ENCODE assay signal across 8 cellular contexts in genomic region chr4:75940692-75941253, GRCh38. TPM values are rescaled to one million over a fixed set of nuclear protein-coding genes. Genes with fewer than 3 reads are reported as not detected.
DNase-seq lines count a peak whose midpoint lies in the region; ATAC-seq, FAIRE-seq and TF ChIP-seq lines count a peak whose summit lies in the region.

NAAA (minus strand) TSS chr4:75941013; CDS start chr4:75940949, 64 bp downstream.

- H3K9me3 ChIP-seq in CD8-positive, alpha-beta memory T cell (ENCODE audit: low read length): no peaks in the 10 kb centered on the region

- FAIRE-seq in RCC 7860 (lab: Jason Lieb, UNC): no peak

- peak; percentile 67 to 86 (median 78) for DNase-seq in CD8-positive, alpha-beta memory T cell
- peak; percentile 65 for DNase-seq in RCC 7860 (ENCODE audit: low spot score)
- peak; percentile 16 for DNase-seq in fibroblast of peridontal ligament (ENCODE audit: extremely low read depth)
- peak; percentile 79 for DNase-seq in nephron progenitor cell
- peak; percentile 84 to 85 for DNase-seq in stimulated activated naive CD8-positive, alpha-beta T cell treated with anti-CD3 and anti-CD28 coated beads, Interleukin-15, amount 100 ng/mL, for 72 hours

- POLR2A ChIA-PET in CD8-positive, alpha-beta memory T cell (lab: Charles Lee): interaction anchor here (0.7 to 2.2 kb wide), 10 partner anchors 12 to 1922 kb away, joined by 3 to 15 read pairs (median 6); partner anchors contain the start of genes MRPL1, RCHY1, SCARB2 and SDAD1

- peak within 1 kb of the TSS; percentile 95 to 99 (median 99) for H3K4me3 Mint-ChIP-seq in CD8-positive, alpha-beta memory T cell
- peak within 1 kb of the TSS; percentile 90 for H3K4me3 Mint-ChIP-seq in activated T-helper 17 cell treated with anti-CD3 and anti-CD28 coated beads, Interleukin-2, amount 50 U/mL, for 72 hours
- peak within 1 kb of the TSS; percentile 89 for H3K4me3 Mint-ChIP-seq in nephron progenitor cell
- peak within 1 kb of the TSS; percentile 93 to 97 for H3K4me3 Mint-ChIP-seq in stimulated activated naive CD8-positive, alpha-beta T cell treated with anti-CD3 and anti-CD28 coated beads, Interleukin-15, amount 100 ng/mL, for 72 hours

- no peaks in the 10 kb centered on the region for H3K9me3 Mint-ChIP-seq in CD8-positive, alpha-beta memory T cell
- no peaks in the 10 kb centered on the region for H3K9me3 Mint-ChIP-seq in activated T-helper 17 cell treated with anti-CD3 and anti-CD28 coated beads, Interleukin-2, amount 50 U/mL, for 72 hours
- H3K9me3 Mint-ChIP-seq in nephron progenitor cell: no peaks in the 10 kb centered on the region
- no peaks in the 10 kb centered on the region for H3K9me3 Mint-ChIP-seq in stimulated activated naive CD8-positive, alpha-beta T cell treated with anti-CD3 and anti-CD28 coated beads, Interleukin-15, amount 100 ng/mL, for 72 hours

- H3K27ac Mint-ChIP-seq in CD8-positive, alpha-beta memory T cell: peak within 1 kb of the TSS; percentile 92 to 98 (median 96)
- H3K27ac Mint-ChIP-seq in activated T-helper 17 cell treated with anti-CD3 and anti-CD28 coated beads, Interleukin-2, amount 50 U/mL, for 72 hours: peak within 1 kb of the TSS; percentile 89
- no peak within 1 kb of the TSS for H3K27ac Mint-ChIP-seq in nephron progenitor cell
- peak within 1 kb of the TSS; percentile 97 to 99 for H3K27ac Mint-ChIP-seq in stimulated activated naive CD8-positive, alpha-beta T cell treated with anti-CD3 and anti-CD28 coated beads, Interleukin-15, amount 100 ng/mL, for 72 hours

- H3K36me3 Mint-ChIP-seq in CD8-positive, alpha-beta memory T cell: peaks cover 0 to 35% (median 1%) of the 10 kb centered on the region in 3 donors
- H3K36me3 Mint-ChIP-seq in activated T-helper 17 cell treated with anti-CD3 and anti-CD28 coated beads, Interleukin-2, amount 50 U/mL, for 72 hours (ENCODE audit: low read depth): peaks cover 36% of the 10 kb centered on the region
- peaks cover 22% of the 10 kb centered on the region for H3K36me3 Mint-ChIP-seq in nephron progenitor cell (ENCODE audit: low read depth)

- no peaks in the 10 kb centered on the region for H3K27me3 ChIP-seq in CD8-positive, alpha-beta memory T cell (ENCODE audit: insufficient read depth, low read length, poor library complexity, severe bottlenecking)

- TF ChIP-seq CTCF in nephron progenitor cell (IDR thresholded peaks at IDR 0.05): no peak

- peak within 1 kb of the TSS; percentile 99 for H3K4me3 ChIP-seq in CD8-positive, alpha-beta memory T cell (ENCODE audit: low read length)

- ATAC-seq in GM19372 (IDR thresholded peaks at IDR 0.05; ENCODE audit: low read depth, unreplicated experiment): peak; percentile 78
- peak; percentile 37 for ATAC-seq in HG03558 (IDR thresholded peaks at IDR 0.05; ENCODE audit: extremely low read depth, unreplicated experiment)
- peak; percentile 87 for ATAC-seq in activated T-helper 17 cell treated with anti-CD3 and anti-CD28 coated beads, Interleukin-2, amount 50 U/mL, for 72 hours (replicated peaks)
- ATAC-seq in stimulated activated naive CD8-positive, alpha-beta T cell treated with anti-CD3 and anti-CD28 coated beads, Interleukin-15, amount 100 ng/mL, for 72 hours: peak; percentile 89

- peak within 1 kb of the TSS; percentile 94 for H3K27ac ChIP-seq in CD8-positive, alpha-beta memory T cell (ENCODE audit: low read depth, low read length)

- no peaks in the 10 kb centered on the region for H3K36me3 ChIP-seq in CD8-positive, alpha-beta memory T cell (ENCODE audit: insufficient read depth, low read length)

- H3K4me1 ChIP-seq in CD8-positive, alpha-beta memory T cell (ENCODE audit: insufficient read depth, low read length): peaks cover 7% of the 10 kb centered on the region

- H3K4me1 Mint-ChIP-seq in CD8-positive, alpha-beta memory T cell: peaks cover 14 to 32% (median 23%) of the 10 kb centered on the region in 3 donors
- H3K4me1 Mint-ChIP-seq in activated T-helper 17 cell treated with anti-CD3 and anti-CD28 coated beads, Interleukin-2, amount 50 U/mL, for 72 hours: peaks cover 6% of the 10 kb centered on the region
- H3K4me1 Mint-ChIP-seq in nephron progenitor cell: peaks cover 8% of the 10 kb centered on the region
- H3K4me1 Mint-ChIP-seq in stimulated activated naive CD8-positive, alpha-beta T cell treated with anti-CD3 and anti-CD28 coated beads, Interleukin-15, amount 100 ng/mL, for 72 hours: peaks cover 27% of the 10 kb centered on the region

- CTCF ChIA-PET in CD8-positive, alpha-beta memory T cell (lab: Charles Lee): interaction anchor here (0.9 to 2.9 kb wide), 8 partner anchors 10 to 52 kb away, joined by 3 to 21 read pairs (median 6); partner anchors contain the start of gene SDAD1

- H3K27me3 Mint-ChIP-seq in CD8-positive, alpha-beta memory T cell: no peaks in the 10 kb centered on the region
- H3K27me3 Mint-ChIP-seq in activated T-helper 17 cell treated with anti-CD3 and anti-CD28 coated beads, Interleukin-2, amount 50 U/mL, for 72 hours: no peaks in the 10 kb centered on the region
- peaks cover 38% of the 10 kb centered on the region for H3K27me3 Mint-ChIP-seq in nephron progenitor cell (ENCODE audit: low read depth, poor library complexity)
- H3K27me3 Mint-ChIP-seq in stimulated activated naive CD8-positive, alpha-beta T cell treated with anti-CD3 and anti-CD28 coated beads, Interleukin-15, amount 100 ng/mL, for 72 hours: no peaks in the 10 kb centered on the region

RNA-seq across cellular contexts. Expression of gene NAAA, which starts in this region (rescaled TPM):
- 10 to 100 TPM; 47.9 to 51.5 TPM for total RNA-seq in CD8-positive, alpha-beta memory T cell
- 104 TPM for polyA plus RNA-seq in CD8-positive, alpha-beta memory T cell
- total RNA-seq in activated T-helper 17 cell treated with anti-CD3 and anti-CD28 coated beads, Interleukin-2, amount 50 U/mL, for 72 hours: 10 to 100 TPM; 14.7 to 36.5 TPM

Comparison
In these comparisons a context has a peak if more than half of its experiments do, and no peak if none do; other contexts are left out.
1. Peak in every context shown above with its lines: DNase-seq, ATAC-seq, H3K4me3 ChIP-seq and H3K27ac ChIP-seq.
2. DNase-seq: peak in every context shown above with its lines; median percentile 84 in stimulated activated naive CD8-positive, alpha-beta T cell treated with anti-CD3 and anti-CD28 coated beads, Interleukin-15, amount 100 ng/mL, for 72 hours; 79 in nephron progenitor cell; 78 in CD8-positive, alpha-beta memory T cell; 65 in RCC 7860; 16 in fibroblast of peridontal ligament.
3. ATAC-seq: peak in every context shown above with its lines; median percentile 89 in stimulated activated naive CD8-positive, alpha-beta T cell treated with anti-CD3 and anti-CD28 coated beads, Interleukin-15, amount 100 ng/mL, for 72 hours; 87 in activated T-helper 17 cell treated with anti-CD3 and anti-CD28 coated beads, Interleukin-2, amount 50 U/mL, for 72 hours; 78 in GM19372; 37 in HG03558.